10 cellular contexts compared by ENCODE assay signal in the genomic region with DNA sequence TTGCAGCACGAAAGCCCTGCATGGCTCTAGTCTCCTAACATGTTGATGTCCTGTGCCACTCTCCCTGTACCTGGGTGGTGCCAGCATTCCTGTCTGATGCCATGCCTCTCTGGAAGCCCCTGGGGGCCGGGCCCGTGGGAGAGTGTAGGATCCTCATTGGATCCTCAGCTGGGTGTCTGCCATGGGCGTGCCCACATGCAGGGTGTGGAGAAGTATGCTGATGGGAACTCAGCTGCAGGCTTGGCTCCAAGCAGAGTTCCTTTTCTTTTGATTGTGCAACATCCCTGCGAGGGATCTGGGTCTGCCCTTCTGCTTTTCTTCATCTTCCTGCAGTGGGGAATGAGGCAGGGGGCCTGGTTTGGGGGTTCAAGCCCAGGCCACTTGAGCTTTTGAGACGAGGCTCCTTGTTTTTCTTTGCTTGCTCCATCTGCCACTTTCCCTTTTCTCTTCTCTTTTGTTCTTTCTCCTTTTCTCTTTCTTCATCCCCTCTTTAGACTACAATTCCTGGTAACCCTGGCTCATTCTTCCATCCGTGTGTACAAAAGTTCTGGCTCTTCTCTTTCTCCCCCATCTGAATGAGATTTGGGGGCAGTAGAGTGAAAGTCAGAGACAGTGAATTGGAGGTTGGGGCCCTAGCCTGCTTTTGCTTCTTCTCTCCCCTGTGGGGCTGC. TPM values are rescaled to one million over a fixed set of nuclear protein-coding genes. Genes with fewer than 3 reads are reported as not detected.
DNase-seq lines count a peak whose midpoint lies in the region; ATAC-seq and TF ChIP-seq lines count a peak whose summit lies in the region.
"Had no signal": no experiment of that assay in that cellular context is flagged by ENCODE, and none has a peak within 500 bp of the region (broad histone marks: within the 10 kb centered on the region; RNA-seq: fewer than 3 reads in every experiment).

No MANE protein-coding gene starts in this region.

- no peaks in the 10 kb centered on the region for H3K36me3 Mint-ChIP-seq in endothelial cell (ENCODE audit: low read depth, unreplicated experiment)

- H3F3A ChIP-seq in PC-3 (ENCODE audit: low read length, unreplicated experiment), result no peaks in the 10 kb centered on the region

- POLR2A ChIA-PET in PC-3 (lab: Charles Lee; ENCODE audit: unreplicated experiment), result no interaction called here

- CTCF ChIA-PET in PC-3 (lab: Charles Lee), result no interaction called here

- 33 to 52% (median 33%) methylated on average over 7 of the region's 7 CpGs for WGBS in ovary, 3 donors

- no peaks in the 10 kb centered on the region for H3K27me3 ChIP-seq in BLaER1 treated with 17β-estradiol and CSF1 and Interleukin-3, amounts not matched to agents 10 nM and 100 nM
- H3K27me3 ChIP-seq in PC-3 (ENCODE audit: low read length) (no peaks in the 10 kb centered on the region), ovary (no peaks in the 10 kb centered on the region), HAP-1 (ENCODE audit: low read depth) (no peaks in the 10 kb centered on the region)

- peaks cover 0 to 59% (median 0%) of the 10 kb centered on the region in 11 experiments; a peak in 5 of 22 replicates for H4K20me1 ChIP-seq in BLaER1 treated with 17β-estradiol and CSF1 and Interleukin-3, amounts not matched to agents 10 nM and 100 nM
- H4K20me1 ChIP-seq in PC-3 (ENCODE audit: low read length), result no peaks in the 10 kb centered on the region

- H3K4me1 Mint-ChIP-seq in endothelial cell (ENCODE audit: unreplicated experiment), result peaks cover 28% of the 10 kb centered on the region

- ATAC-seq in PC-3 (no peak), GM21515 (IDR thresholded peaks at IDR 0.05; ENCODE audit: unreplicated experiment) (no peak)
- no peak for ATAC-seq in stimulated activated naive CD8-positive, alpha-beta T cell treated with anti-CD3 and anti-CD28 coated beads, Interleukin-15, Interleukin-2, amounts not matched to agents 100 U/mL and 50 U/mL, for 24 hours

- H3K27ac ChIP-seq in BLaER1 treated with 17β-estradiol and CSF1 and Interleukin-3, amounts not matched to agents 10 nM and 100 nM, result peak overlapping the region in 4 of 11 experiments; percentile 22 to 54 (median 51); a peak in 6 of 22 replicates
- H3K27ac ChIP-seq in PC-3 (ENCODE audit: low read length), result no peak overlapping the region
- no peak overlapping the region for H3K27ac ChIP-seq in ovary

- H3K9me2 ChIP-seq in PC-3 (replicated peaks; ENCODE audit: low read length), result no peaks in the 10 kb centered on the region

- TF ChIP-seq CTCF in PC-3 (conservative IDR thresholded peaks at IDR 0.05; ENCODE audit: low read depth, low read length) (no peak), fibroblast of mammary gland (conservative IDR thresholded peaks at IDR 0.05; ENCODE audit: control insufficient read depth, insufficient read depth, low read depth, low read length) (no peak), ovary (IDR thresholded peaks at IDR 0.05) (no peak), endothelial cell (IDR thresholded peaks at IDR 0.05; ENCODE audit: unreplicated experiment) (no peak)

- H3K27me3 Mint-ChIP-seq in endothelial cell (ENCODE audit: unreplicated experiment), result peaks cover 3% of the 10 kb centered on the region
- H3K27me3 Mint-ChIP-seq: central memory CD8-positive, alpha-beta T cell had no signal

- H3K36me3 ChIP-seq in BLaER1 treated with 17β-estradiol and CSF1 and Interleukin-3, amounts not matched to agents 10 nM and 100 nM, result no peaks in the 10 kb centered on the region
- H3K36me3 ChIP-seq in PC-3 (ENCODE audit: low read depth, low read length) (no peaks in the 10 kb centered on the region), ovary (no peaks in the 10 kb centered on the region), HAP-1 (replicated peaks) (no peaks in the 10 kb centered on the region)

- peaks cover 34 to 88% (median 54%) of the 10 kb centered on the region in 10 experiments for H3K4me1 ChIP-seq in BLaER1 treated with 17β-estradiol and CSF1 and Interleukin-3, amounts not matched to agents 10 nM and 100 nM
- peaks cover 7% of the 10 kb centered on the region for H3K4me1 ChIP-seq in PC-3 (ENCODE audit: insufficient read depth, low read length)
- peaks cover 15% of the 10 kb centered on the region for H3K4me1 ChIP-seq in ovary (ENCODE audit: insufficient read depth)
- H3K4me1 ChIP-seq in HAP-1, result peaks cover 39% of the 10 kb centered on the region

- in situ Hi-C loops in HAP-1 (cut with MboI; ENCODE audit: low sequenced_read_pairs), result no loop called here

- H3K4me2 ChIP-seq in BLaER1 treated with 17β-estradiol and CSF1 and Interleukin-3, amounts not matched to agents 10 nM and 100 nM, result peak overlapping the region in 9 of 11 experiments; percentile 26 to 89 (median 83); a peak in 16 of 22 replicates
- no peak overlapping the region for H3K4me2 ChIP-seq in PC-3 (ENCODE audit: low read length)

- peak; percentile 7 for TF ChIP-seq EP300 in ovary (IDR thresholded peaks at IDR 0.05)

- H3K9me3 Mint-ChIP-seq in endothelial cell (ENCODE audit: unreplicated experiment), result no peaks in the 10 kb centered on the region
- H3K9me3 Mint-ChIP-seq: central memory CD8-positive, alpha-beta T cell had no signal

- peak; percentile 27 for DNase-seq in PC-3
- peak; percentile 44 for DNase-seq in fibroblast of mammary gland (ENCODE audit: low read depth)
- peak; percentile 56 to 82 (median 69) for DNase-seq in ovary
- no peak for DNase-seq in endothelial cell (ENCODE audit: low spot score)
- DNase-seq in HAP-1 (ENCODE audit: low spot score in 2 of 2), result no peak
- DNase-seq in stimulated activated naive CD8-positive, alpha-beta T cell treated with anti-CD3 and anti-CD28 coated beads, Interleukin-15, Interleukin-2, amounts not matched to agents 100 U/mL and 50 U/mL, for 24 hours, result no peak
- DNase-seq: occipital lobe had no signal

- intact Hi-C loops in PC-3 (cut with micrococcal nuclease) (no loop called here), ovary (cut with DNase I) (no loop called here)

- H3K79me2 ChIP-seq in PC-3 (ENCODE audit: low read length), result no peaks in the 10 kb centered on the region

- peak overlapping the region in 3 of 11 experiments; percentile 13 to 29 (median 26); a peak in 2 of 22 replicates for H3K9ac ChIP-seq in BLaER1 treated with 17β-estradiol and CSF1 and Interleukin-3, amounts not matched to agents 10 nM and 100 nM
- no peak overlapping the region for H3K9ac ChIP-seq in PC-3 (ENCODE audit: low read length)

- no peak overlapping the region for H3K4me3 Mint-ChIP-seq in endothelial cell (ENCODE audit: unreplicated experiment)
- H3K4me3 Mint-ChIP-seq: central memory CD8-positive, alpha-beta T cell had no signal

- 0 out of 20 replicates have a peak overlapping the region, but pooled peaks of 1 of the 10 experiments have one; percentile 1 for H3K4me3 ChIP-seq in BLaER1 treated with 17β-estradiol and CSF1 and Interleukin-3, amounts not matched to agents 10 nM and 100 nM
- no peak overlapping the region for H3K4me3 ChIP-seq in PC-3 (ENCODE audit: low read length)
- H3K4me3 ChIP-seq in fibroblast of mammary gland (ENCODE audit: control insufficient read depth, low read depth, low read length), result no peak overlapping the region
- H3K4me3 ChIP-seq in ovary, result no peak overlapping the region
- H3K4me3 ChIP-seq in HAP-1, result no peak overlapping the region

- no peak for TF ChIP-seq POLR2A in ovary (IDR thresholded peaks at IDR 0.05)

- H2AFZ ChIP-seq in PC-3 (ENCODE audit: low read length), result no peak overlapping the region

- BruUV-seq in PC-3 (replicated peaks; lab: Mats Ljungman, UMichigan), result no TSS peak

- no peak overlapping the region for H3K27ac Mint-ChIP-seq in endothelial cell (ENCODE audit: unreplicated experiment)

- no peaks in the 10 kb centered on the region for H3K9me3 ChIP-seq in BLaER1 treated with 17β-estradiol and CSF1 and Interleukin-3, amounts not matched to agents 10 nM and 100 nM (replicated peaks in 1 of 11)
- H3K9me3 ChIP-seq in PC-3 (ENCODE audit: low read length) (no peaks in the 10 kb centered on the region), ovary (no peaks in the 10 kb centered on the region), HAP-1 (no peaks in the 10 kb centered on the region)

RNA-seq across cellular contexts. Expression of a gene that starts 32.9 kb away (rescaled TPM):
- total RNA-seq in PC-3 (2014; rRNA removed) (1.0 and 5.8 TPM in 2 replicates), ovary (10 to 100 TPM; 29.2 to 84.8 (median 39.5) TPM), endothelial cell (ENCODE audit: unreplicated experiment) (65.2 TPM)
- 10 to 100 TPM; 27.7 to 56.9 TPM for polyA plus RNA-seq in ovary

Comparison
In these comparisons a context has a peak if more than half of its experiments do, and no peak if none do; other contexts are left out.
1. DNase-seq: peak in PC-3 (single experiment), fibroblast of mammary gland (single experiment) and ovary (5 of 5); none in endothelial cell (single experiment), HAP-1 (0 of 2) and stimulated activated naive CD8-positive, alpha-beta T cell treated with anti-CD3 and anti-CD28 coated beads, Interleukin-15, Interleukin-2, amounts not matched to agents 100 U/mL and 50 U/mL, for 24 hours (single experiment).